1 cellular context compared by ENCODE assay signal in genomic region chr11:62553839-62554361, GRCh38.
TF ChIP-seq lines count a peak whose summit lies in the region.

No MANE protein-coding gene starts in this region.

TF ChIP-seq in endothelial cell of umbilical vein, 7 proteins besides CTCF, POLR2A, EP300 and RAD21:
- TF ChIP-seq FOS (IDR thresholded peaks at IDR 0.05; ENCODE audit: borderline replicate concordance, insufficient read depth, low read length) (peak; percentile 49), GATA2 (IDR thresholded peaks at IDR 0.05; ENCODE audit: insufficient read depth, insufficient read length, low read depth, low read length) (no peak)
TF ChIP-seq in endothelial cell of umbilical vein: peak in this region for 1.
